Comparison of ENCODE assay signal across 6 cellular contexts in genomic region chr9:73647560-73647959, GRCh38.
"Had no signal": no experiment of that assay in that cellular context is flagged by ENCODE, and none has a peak within 500 bp of the region (broad histone marks: within the 10 kb centered on the region; RNA-seq: fewer than 3 reads in every experiment).

No MANE protein-coding gene starts in this region.

- FAIRE-seq: HepG2, HTR-8/SVneo, K562 had no signal

- ATAC-seq: HepG2, K562 had no signal

- H3K4me3 ChIP-seq: K562 had no signal

- DNase-seq: IMR-90, KBM-7, KG1 had no signal
